In the genomic region with DNA sequence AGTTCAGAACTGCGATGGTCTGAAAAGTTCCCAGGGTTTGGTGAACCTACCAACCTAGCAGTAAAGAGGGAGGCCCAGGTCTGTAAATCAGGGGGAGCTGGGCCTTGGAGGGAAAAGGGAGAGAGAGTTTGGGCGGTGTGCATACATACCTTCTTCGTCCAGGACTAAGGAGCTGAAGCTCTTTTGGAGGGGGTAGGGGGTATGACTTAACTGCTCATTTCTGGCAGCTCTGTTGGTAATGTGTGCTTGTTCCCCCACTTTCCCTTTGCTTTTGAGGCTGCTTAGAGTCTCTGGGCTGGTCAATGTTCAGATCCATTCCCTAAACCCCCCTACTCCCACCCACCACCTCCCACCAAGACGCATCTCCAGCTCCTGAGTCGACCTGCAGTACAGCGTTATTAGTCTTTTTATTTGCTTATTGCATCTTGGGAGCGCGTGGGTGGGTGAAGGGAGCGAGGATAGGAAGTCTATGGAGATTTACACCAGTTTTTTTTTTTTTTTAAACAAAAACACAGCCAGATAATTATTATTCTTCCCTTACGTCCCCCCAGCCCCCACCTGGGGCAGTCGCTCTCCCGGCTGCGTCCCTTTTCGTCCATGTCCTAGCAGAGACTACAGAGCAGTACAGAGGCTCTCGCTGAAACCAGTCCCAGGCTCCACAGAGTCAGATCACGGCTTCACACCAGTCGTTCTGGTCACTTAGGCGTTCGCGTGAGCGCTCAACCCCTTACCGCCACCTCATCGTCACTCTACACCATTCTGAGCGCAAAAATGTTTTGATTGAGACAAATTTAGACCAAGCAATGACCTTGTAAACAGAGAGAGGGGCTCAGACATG, we compare ENCODE assay signal across 8 cellular contexts. TPM values are rescaled to one million over a fixed set of nuclear protein-coding genes. Genes with fewer than 3 reads are reported as not detected.
DNase-seq lines count a peak whose midpoint lies in the region; ATAC-seq and TF ChIP-seq lines count a peak whose summit lies in the region.

No MANE protein-coding gene starts in this region.

- WGBS in thymus, result 90% methylated on average over 24 of the region's 24 CpGs

- H3K36me3 ChIP-seq in left lung (peaks cover 0 to 9% of the 10 kb centered on the region in 2 donors), thymus (ENCODE audit: control insufficient read depth, insufficient read depth) (peaks cover 18% of the 10 kb centered on the region)

- intact Hi-C loops in left lung (cut with DNase I), result loop anchor here in 1 of 2 donors (5.0 kb wide), 1 partner anchor 35 kb away; no protein-coding TSS in a partner anchor

- H3K36me3 Mint-ChIP-seq in activated naive CD4-positive, alpha-beta T cell treated with anti-CD3 and anti-CD28 coated beads, Interleukin-2, amount 50 U/mL, for 24 hours, result peaks cover 2% of the 10 kb centered on the region

- H3K27me3 Mint-ChIP-seq in activated naive CD4-positive, alpha-beta T cell treated with anti-CD3 and anti-CD28 coated beads, Interleukin-2, amount 50 U/mL, for 24 hours, result peaks cover 4% of the 10 kb centered on the region

- H3K9me3 Mint-ChIP-seq in activated naive CD4-positive, alpha-beta T cell treated with anti-CD3 and anti-CD28 coated beads, Interleukin-2, amount 50 U/mL, for 24 hours, result no peaks in the 10 kb centered on the region

- H3K27me3 ChIP-seq in left lung (peaks cover 31 to 95% of the 10 kb centered on the region in 2 donors), thymus (ENCODE audit: control insufficient read depth, insufficient read depth) (peaks cover 38% of the 10 kb centered on the region)

- H3K4me1 ChIP-seq in left lung (peaks cover 15 to 45% of the 10 kb centered on the region in 2 donors), thymus (ENCODE audit: control insufficient read depth, insufficient read depth, low read length) (peaks cover 19% of the 10 kb centered on the region)

- H3K4me3 ChIP-seq in left lung (peak overlapping the region; percentile 47 to 62), thymus (ENCODE audit: low read length) (no peak overlapping the region)

- peak overlapping the region; percentile 99 for H3K4me3 Mint-ChIP-seq in activated naive CD4-positive, alpha-beta T cell treated with anti-CD3 and anti-CD28 coated beads, Interleukin-2, amount 50 U/mL, for 24 hours

- TF ChIP-seq CTCF in left lung (IDR thresholded peaks at IDR 0.05), result no peak

- no peak for DNase-seq in activated naive CD4-positive, alpha-beta T cell (lab: John Stamatoyannopoulos, UW)
- DNase-seq in caudate nucleus (lab: John Stamatoyannopoulos, UW) (peak in 10 of 61 donors; percentile 20 to 61 (median 42)), left lung (no peak), activated gamma-delta T cell treated with Interleukin-2 at 50 U/mL for 16 hours (no peak), iPS-NIHi11 (ENCODE audit: low spot score) (no peak)

- peak; percentile 7 for ATAC-seq in left lung
- ATAC-seq in HG03159 (IDR thresholded peaks at IDR 0.05; ENCODE audit: unreplicated experiment), result no peak

- no peaks in the 10 kb centered on the region for H3K9me3 ChIP-seq in left lung
- H3K9me3 ChIP-seq in thymus (ENCODE audit: control insufficient read depth), result peaks cover 3% of the 10 kb centered on the region

- H3K27ac Mint-ChIP-seq in activated naive CD4-positive, alpha-beta T cell treated with anti-CD3 and anti-CD28 coated beads, Interleukin-2, amount 50 U/mL, for 24 hours, result peak overlapping the region; percentile 82

- peaks cover 69% of the 10 kb centered on the region for H3K4me1 Mint-ChIP-seq in activated naive CD4-positive, alpha-beta T cell treated with anti-CD3 and anti-CD28 coated beads, Interleukin-2, amount 50 U/mL, for 24 hours

- peak overlapping the region; percentile 98 for H3K27ac ChIP-seq in caudate nucleus (ENCODE audit: low read depth, low read length)
- H3K27ac ChIP-seq in left lung, result peak overlapping the region; percentile 80 to 84
- H3K27ac ChIP-seq in thymus (ENCODE audit: low read depth), result peak overlapping the region; percentile 39

RNA-seq across cellular contexts. Expression of gene PRRT1, which starts 0.9 kb away (rescaled TPM):
- total RNA-seq in left lung, result 1 to 10 TPM; 1.0 to 1.6 TPM
- polyA plus RNA-seq in thymus, result 6.1 TPM

RNA-seq across cellular contexts. Expression of gene PPT2, which starts 1.3 kb away (rescaled TPM):
- total RNA-seq in left lung, result 10 to 100 TPM in 1 of 2 donors, 1 to 10 TPM in 1; 8.9 to 17.9 TPM
- 9.8 TPM for polyA plus RNA-seq in thymus

RNA-seq across cellular contexts. Expression of gene EGFL8, which starts 11.8 kb away (rescaled TPM):
- 10 to 100 TPM in 1 of 2 donors, 1 to 10 TPM in 1; 8.1 to 10.1 TPM for total RNA-seq in left lung
- 31.9 TPM for polyA plus RNA-seq in thymus

RNA-seq across cellular contexts. Expression of gene FKBPL, which starts 22.5 kb away (rescaled TPM):
- total RNA-seq in left lung, result 1 to 10 TPM; 3.6 to 5.3 TPM
- polyA plus RNA-seq in thymus, result 6.0 TPM

RNA-seq across cellular contexts. Expression of gene AGPAT1, which starts 23.3 kb away (rescaled TPM):
- total RNA-seq in left lung, result 10 to 100 TPM; 55.5 to 61.2 TPM
- 32.6 TPM for polyA plus RNA-seq in thymus

Comparison
In these comparisons a context has a peak if more than half of its experiments do, and no peak if none do; other contexts are left out.
1. H3K27ac ChIP-seq: peak in every context shown above with its lines; median percentile 98 in caudate nucleus; 82 in left lung; 39 in thymus.